Comparison of ENCODE assay signal across 27 cellular contexts in the genomic region with DNA sequence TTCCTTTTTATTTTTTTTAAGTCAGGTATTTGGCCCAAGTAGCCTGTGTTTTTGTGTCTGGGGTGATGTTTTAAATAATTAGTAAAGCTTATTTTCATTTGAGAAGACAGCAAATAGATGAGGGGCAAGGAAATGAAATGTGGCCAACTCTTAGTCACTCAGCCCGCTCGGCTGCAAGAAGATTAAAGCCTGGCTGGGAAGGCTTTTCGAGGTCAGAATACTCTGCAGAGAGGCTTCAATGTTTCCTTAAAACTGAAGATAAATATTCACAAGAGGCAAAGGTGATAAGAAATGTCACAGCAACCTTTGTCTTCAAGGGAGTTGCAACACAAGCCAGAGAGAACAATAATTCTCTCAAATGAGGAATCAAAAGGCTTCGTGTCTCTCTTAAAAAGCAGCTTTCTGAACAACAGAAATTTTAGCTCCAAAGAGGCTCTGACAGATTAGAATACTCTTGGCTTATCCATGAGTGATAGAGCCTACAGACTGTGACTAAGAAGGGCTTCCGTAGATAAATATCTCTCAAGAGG.
A peak's percentile ranks its signal among the peaks of the same experiment; 100 is the strongest.
DNase-seq lines count a peak whose midpoint lies in the region; ATAC-seq and TF ChIP-seq lines count a peak whose summit lies in the region.
"Had no signal": no experiment of that assay in that cellular context is flagged by ENCODE, and none has a peak within 500 bp of the region (broad histone marks: within the 10 kb centered on the region; RNA-seq: fewer than 3 reads in every experiment).

No MANE protein-coding gene starts in this region.

- H3K9ac ChIP-seq in fibroblast of lung (ENCODE audit: insufficient read depth, low read length) (no peak overlapping the region), neuronal stem cell (ENCODE audit: low read depth, low read length, poor library complexity) (no peak overlapping the region)

- no peak overlapping the region for H3K18ac ChIP-seq in neuronal stem cell (ENCODE audit: low read length)

- no peaks in the 10 kb centered on the region for H3K79me1 ChIP-seq in neuronal stem cell (ENCODE audit: low read depth, low read length)

- no peak for TF ChIP-seq CTCF in fibroblast of lung (conservative IDR thresholded peaks at IDR 0.05 in 1 of 2, IDR thresholded peaks at IDR 0.05 in 1 of 2; ENCODE audit: low read depth in 1 of 2, low read length in 2 of 2)

- H3K4me1 Mint-ChIP-seq in CD4-positive, CD25-positive, alpha-beta regulatory T cell: no peaks in the 10 kb centered on the region
- H3K4me1 Mint-ChIP-seq: activated CD8-positive, alpha-beta memory T cell treated with anti-CD3 and anti-CD28 coated beads, Interleukin-2, amount 10 ng/mL, durations not matched to agents 7 days and 5 days; B cell had no signal

- no peaks in the 10 kb centered on the region for H3K36me3 Mint-ChIP-seq in CD4-positive, CD25-positive, alpha-beta regulatory T cell
- H3K36me3 Mint-ChIP-seq: activated CD8-positive, alpha-beta memory T cell treated with anti-CD3 and anti-CD28 coated beads, Interleukin-2, amount 10 ng/mL, durations not matched to agents 7 days and 5 days; natural killer cell treated with Interleukin-12 subunit alpha and Interleukin-12 subunit beta and Interleukin-15 and Interleukin-18, amount 100 ng/mL, for 72 hours had no signal

- H2BK5ac ChIP-seq in neuronal stem cell (ENCODE audit: low read length): no peak overlapping the region

- no peak overlapping the region for H2BK15ac ChIP-seq in neuronal stem cell (ENCODE audit: low read length)

- H3K9me3 Mint-ChIP-seq in CD4-positive, CD25-positive, alpha-beta regulatory T cell: peaks cover 0 to 1% (median 0%) of the 10 kb centered on the region in 7 donors

- H3K27ac Mint-ChIP-seq in CD4-positive, CD25-positive, alpha-beta regulatory T cell: peak overlapping the region in 2 of 3 donors; percentile 26 to 52
- H3K27ac Mint-ChIP-seq: activated CD8-positive, alpha-beta memory T cell treated with anti-CD3 and anti-CD28 coated beads, Interleukin-2, amount 10 ng/mL, durations not matched to agents 7 days and 5 days; activated T-cell treated with anti-CD3 and anti-CD28 coated beads, Interleukin-2, amount 50 U/mL, for 72 hours; B cell; natural killer cell treated with Interleukin-12 subunit alpha and Interleukin-12 subunit beta and Interleukin-15 and Interleukin-18, amount 100 ng/mL, for 72 hours had no signal

- peaks cover 4% of the 10 kb centered on the region for H3K27me3 Mint-ChIP-seq in CD4-positive, CD25-positive, alpha-beta regulatory T cell
- H3K27me3 Mint-ChIP-seq: activated CD8-positive, alpha-beta memory T cell treated with anti-CD3 and anti-CD28 coated beads, Interleukin-2, amount 10 ng/mL, durations not matched to agents 7 days and 5 days; B cell had no signal

- no peaks in the 10 kb centered on the region for H4K20me1 ChIP-seq in fibroblast of lung (ENCODE audit: control insufficient read depth, extremely low read depth, insufficient read depth, low read length)

- no peak overlapping the region for H3K4me3 ChIP-seq in CD4-positive, CD25-positive, alpha-beta regulatory T cell (ENCODE audit: low read depth, low read length)
- H3K4me3 ChIP-seq in fibroblast of lung (replicated peaks in 1 of 4; ENCODE audit: control extremely low read depth in 1 of 4, insufficient read depth in 1 of 4, low read depth in 3 of 4, low read length in 4 of 4): no peak overlapping the region
- no peak overlapping the region for H3K4me3 ChIP-seq in neuronal stem cell (ENCODE audit: low read length in 2 of 2)
- H3K4me3 ChIP-seq: A549, heart left ventricle, upper lobe of right lung had no signal

- H3K4me3 Mint-ChIP-seq in CD4-positive, CD25-positive, alpha-beta regulatory T cell: no peak overlapping the region
- H3K4me3 Mint-ChIP-seq: activated CD8-positive, alpha-beta memory T cell treated with anti-CD3 and anti-CD28 coated beads, Interleukin-2, amount 10 ng/mL, durations not matched to agents 7 days and 5 days; activated T-cell treated with anti-CD3 and anti-CD28 coated beads, Interleukin-2, amount 50 U/mL, for 72 hours; B cell; natural killer cell treated with Interleukin-12 subunit alpha and Interleukin-12 subunit beta and Interleukin-15 and Interleukin-18, amount 100 ng/mL, for 72 hours had no signal

- H3K4me2 ChIP-seq in fibroblast of lung (ENCODE audit: extremely low read depth, insufficient read depth, low read length) (no peak overlapping the region), neuronal stem cell (ENCODE audit: insufficient read depth, low read length, poor library complexity, severe bottlenecking) (no peak overlapping the region)
- H3K4me2 ChIP-seq: A549 had no signal

- no peak overlapping the region for H2BK120ac ChIP-seq in neuronal stem cell (ENCODE audit: low read depth, low read length)

- ATAC-seq in CD4-positive, CD25-positive, alpha-beta regulatory T cell (ENCODE audit: low read depth in 2 of 2): no peak
- ATAC-seq in GM18909 (IDR thresholded peaks at IDR 0.05; ENCODE audit: poor library complexity, unreplicated experiment): no peak
- ATAC-seq: A549; activated CD8-positive, alpha-beta memory T cell treated with anti-CD3 and anti-CD28 coated beads, Interleukin-2, amount 10 ng/mL, durations not matched to agents 7 days and 5 days; activated T-cell treated with anti-CD3 and anti-CD28 coated beads, Interleukin-2, amount 50 U/mL, for 72 hours; left lobe of liver; natural killer cell treated with Interleukin-12 subunit alpha and Interleukin-12 subunit beta and Interleukin-15 and Interleukin-18, amount 100 ng/mL, for 72 hours had no signal

- H3K27me3 ChIP-seq in CD4-positive, CD25-positive, alpha-beta regulatory T cell (ENCODE audit: control insufficient read depth, insufficient read depth, low read length): no peaks in the 10 kb centered on the region
- no peaks in the 10 kb centered on the region for H3K27me3 ChIP-seq in fibroblast of lung (ENCODE audit: control insufficient read depth, insufficient read depth, low read length)
- H3K27me3 ChIP-seq in neuronal stem cell (ENCODE audit: control insufficient read depth in 3 of 3, insufficient read depth in 3 of 3, low read depth in 1 of 3, low read length in 3 of 3): no peaks in the 10 kb centered on the region
- H3K27me3 ChIP-seq: heart left ventricle, upper lobe of right lung had no signal

- no peak overlapping the region for H3K27ac ChIP-seq in CD4-positive, CD25-positive, alpha-beta regulatory T cell (ENCODE audit: insufficient read depth, low read length, poor library complexity, severe bottlenecking)
- no peak overlapping the region for H3K27ac ChIP-seq in fibroblast of lung (ENCODE audit: insufficient read depth, low read length)
- no peak overlapping the region for H3K27ac ChIP-seq in neuronal stem cell (replicated peaks; ENCODE audit: low read length)
- H3K27ac ChIP-seq: A549, heart left ventricle, upper lobe of right lung had no signal

- H3K4ac ChIP-seq in neuronal stem cell (ENCODE audit: low read length): no peak overlapping the region

- no peak overlapping the region for H3K23ac ChIP-seq in neuronal stem cell (ENCODE audit: low read depth, low read length, poor library complexity)

- no peaks in the 10 kb centered on the region for H3K9me3 ChIP-seq in CD4-positive, CD25-positive, alpha-beta regulatory T cell (ENCODE audit: control insufficient read depth in 2 of 2, low read length in 2 of 2)
- H3K9me3 ChIP-seq in fibroblast of lung (ENCODE audit: control insufficient read depth, insufficient read depth, low read depth, low read length): no peaks in the 10 kb centered on the region
- H3K9me3 ChIP-seq in neuronal stem cell (replicated peaks in 1 of 2; ENCODE audit: control insufficient read depth in 2 of 2, insufficient read depth in 1 of 2, low read depth in 1 of 2, low read length in 2 of 2): peaks cover 0 to 2% of the 10 kb centered on the region in 2 donors
- H3K9me3 ChIP-seq: A549, heart left ventricle, upper lobe of right lung had no signal

- WGBS in neuronal stem cell (ENCODE audit: extremely low coverage in 2 of 2, insufficient read length in 2 of 2, insufficient replicate concordance in 1 of 2), 2 donors: no CpG with 5 or more reads among the region's 5 CpGs

- no peak overlapping the region for H4K91ac ChIP-seq in neuronal stem cell (ENCODE audit: low read depth, low read length, poor library complexity)

- no peak overlapping the region for H2BK12ac ChIP-seq in neuronal stem cell (ENCODE audit: low read length)

- H3K79me2 ChIP-seq in fibroblast of lung (ENCODE audit: control insufficient read depth, insufficient read depth, low read length): no peaks in the 10 kb centered on the region

- no peaks in the 10 kb centered on the region for H3K36me3 ChIP-seq in CD4-positive, CD25-positive, alpha-beta regulatory T cell (ENCODE audit: control insufficient read depth, insufficient read depth, low read length)
- H3K36me3 ChIP-seq in fibroblast of lung (ENCODE audit: control insufficient read depth, insufficient read depth, low read length) (no peaks in the 10 kb centered on the region), neuronal stem cell (replicated peaks in 1 of 2; ENCODE audit: control insufficient read depth in 2 of 2, insufficient read depth in 2 of 2, low read length in 2 of 2) (no peaks in the 10 kb centered on the region)
- H3K36me3 ChIP-seq: heart left ventricle, upper lobe of right lung had no signal

- no peaks in the 10 kb centered on the region for H3K4me1 ChIP-seq in CD4-positive, CD25-positive, alpha-beta regulatory T cell (ENCODE audit: control insufficient read depth, insufficient read depth, low read length, poor library complexity, severe bottlenecking)
- H3K4me1 ChIP-seq in fibroblast of lung (ENCODE audit: control insufficient read depth, extremely low read depth, insufficient read depth, low read length) (no peaks in the 10 kb centered on the region), neuronal stem cell (ENCODE audit: control insufficient read depth in 2 of 2, insufficient read depth in 1 of 2, low read depth in 1 of 2, low read length in 2 of 2) (peaks cover 3% of the 10 kb centered on the region in 2 donors)
- H3K4me1 ChIP-seq: upper lobe of right lung had no signal

- no peak overlapping the region for H2AK5ac ChIP-seq in neuronal stem cell (ENCODE audit: low read depth, low read length)

- H4K8ac ChIP-seq in neuronal stem cell (ENCODE audit: low read depth, low read length): no peak overlapping the region

- no peak overlapping the region for H2AFZ ChIP-seq in fibroblast of lung (ENCODE audit: low read length)
- H2AFZ ChIP-seq in neuronal stem cell (ENCODE audit: low read length): peak overlapping the region; percentile 30

- DNase-seq in CD4-positive, CD25-positive, alpha-beta regulatory T cell: no peak
- DNase-seq in NCI-H82 treated with DMSO at 0.1 percent for 48 hours (lab: John Stamatoyannopoulos, UW; ENCODE audit: unreplicated experiment) (peak; percentile 22), fibroblast of lung (ENCODE audit: low read depth in 2 of 2) (peak; percentile 21 to 50), neuronal stem cell (ENCODE audit: low spot score) (no peak), NCI-H146 treated with DMSO at 0.1 percent for 48 hours (lab: John Stamatoyannopoulos, UW; ENCODE audit: unreplicated experiment) (no peak), cortex of kidney (lab: John Stamatoyannopoulos, UW) (no peak), DMS79 treated with DMSO at 0.1 percent for 48 hours (lab: John Stamatoyannopoulos, UW) (no peak)
- DNase-seq: activated CD4-positive, alpha-beta T cell treated with anti-CD3 and anti-CD28 coated beads, Interleukin-2, amount 50 U/mL, for 1 hour; activated CD8-positive, alpha-beta memory T cell treated with anti-CD3 and anti-CD28 coated beads, Interleukin-2, amount 10 ng/mL, durations not matched to agents 7 days and 5 days; activated naive CD4-positive, alpha-beta T cell treated with anti-CD3 and anti-CD28 coated beads, Interleukin-2, amount 50 U/mL, for 16 hours; activated T-cell treated with anti-CD3 and anti-CD28 coated beads, Interleukin-2, amount 50 U/mL, for 72 hours; anterior cingulate cortex; caudate nucleus; foreskin fibroblast; heart left ventricle; KG1; midbrain; NCI-H1694; NCI-H2171; NCI-H526; T-helper 2 cell; upper lobe of right lung had no signal

- no peak overlapping the region for H3K14ac ChIP-seq in neuronal stem cell (ENCODE audit: low read length)

Comparison
In these comparisons a context has a peak if more than half of its experiments do, and no peak if none do; other contexts are left out.
1. DNase-seq: peak in NCI-H82 treated with DMSO at 0.1 percent for 48 hours (single experiment) and fibroblast of lung (2 of 2); none in CD4-positive, CD25-positive, alpha-beta regulatory T cell (0 of 3), neuronal stem cell (single experiment), NCI-H146 treated with DMSO at 0.1 percent for 48 hours (single experiment), cortex of kidney (single experiment) and DMS79 treated with DMSO at 0.1 percent for 48 hours (single experiment).